In the genomic region with DNA sequence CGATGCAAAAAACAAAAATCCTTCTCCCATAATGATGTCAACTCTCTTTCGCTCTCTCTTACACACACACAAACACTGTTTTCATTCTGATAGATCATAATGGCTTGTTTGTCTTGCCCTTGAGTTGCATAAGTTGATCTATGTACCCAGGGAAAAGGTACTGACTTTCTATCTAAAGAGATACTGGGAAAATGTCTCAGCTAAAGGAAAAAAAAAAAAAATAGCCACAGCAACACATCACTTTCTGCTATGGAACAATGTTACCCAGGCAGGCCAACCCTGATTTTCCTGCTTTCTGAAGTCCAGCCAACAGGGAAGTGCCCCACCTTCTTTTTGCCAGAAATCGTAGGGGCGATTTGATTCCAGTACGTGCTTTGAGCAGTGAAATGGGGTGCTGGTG, we compare ENCODE assay signal across 1 cellular context.
TF ChIP-seq lines count a peak whose summit lies in the region.

No MANE protein-coding gene starts in this region.

TF ChIP-seq in IMR-90, 13 proteins besides CTCF, POLR2A, EP300 and RAD21 (continued from another document):
- no peak for TF ChIP-seq MXI1 (IDR thresholded peaks at IDR 0.05; ENCODE audit: borderline replicate concordance, low read depth, low read length)
- no peak for TF ChIP-seq RCOR1 (IDR thresholded peaks at IDR 0.05; ENCODE audit: insufficient replicate concordance, low read length)
- TF ChIP-seq MAZ (IDR thresholded peaks at IDR 0.05; ENCODE audit: borderline replicate concordance, low read depth, low read length) = no peak
